ENCODE assay signal across 21 cellular contexts in the genomic region with DNA sequence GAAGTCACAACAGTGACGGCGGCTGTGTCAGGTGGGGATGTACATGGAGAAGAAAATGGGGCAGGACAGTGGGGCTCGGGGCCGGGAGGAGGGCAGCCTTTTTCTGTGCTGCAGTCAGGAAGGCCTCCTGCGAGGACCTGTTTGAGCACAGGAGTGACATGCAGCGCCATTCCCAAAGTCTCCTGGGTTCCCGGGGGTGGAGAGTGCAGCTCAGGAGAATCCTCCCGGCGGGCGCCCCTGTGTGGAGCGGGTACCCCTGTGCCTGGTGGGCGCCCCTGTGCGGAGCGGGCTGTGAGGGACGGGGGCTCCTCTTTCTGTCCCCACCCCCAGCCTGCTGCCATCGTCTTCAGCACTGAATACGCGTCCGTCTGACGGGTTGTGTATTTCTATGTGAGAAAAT.
"Had no signal": no experiment of that assay in that cellular context is flagged by ENCODE, and none has a peak within 500 bp of the region (broad histone marks: within the 10 kb centered on the region; RNA-seq: fewer than 3 reads in every experiment).

No MANE protein-coding gene starts in this region.

- H3K27ac ChIP-seq: coronary artery, hepatocyte, pancreas, psoas muscle, testis, transverse colon, vagina had no signal

- H2AFZ ChIP-seq: hepatocyte had no signal

- H3K9ac ChIP-seq: SK-N-SH had no signal

- H3K36me3 ChIP-seq: gastroesophageal sphincter, pancreas, transverse colon, vagina had no signal

- H3K27me3 ChIP-seq: gastroesophageal sphincter, hepatocyte, pancreas, testis, transverse colon, vagina had no signal

- DNase-seq: activated CD8-positive, alpha-beta memory T cell treated with anti-CD3 and anti-CD28 coated beads, Interleukin-2, amount 50 U/mL, for 48 hours; effector memory CD8-positive, alpha-beta T cell; left cardiac atrium; midbrain; naive thymus-derived CD8-positive, alpha-beta T cell; pancreas; SK-N-SH; stimulated activated naive CD4-positive, alpha-beta T cell treated with Interleukin-2 at 50 U/mL for 16 hours; T-helper 2 cell; testis; transverse colon had no signal

- H3K9me3 Mint-ChIP-seq: activated naive CD4-positive, alpha-beta T cell treated with anti-CD3 and anti-CD28 coated beads, Interleukin-2, amount 50 U/mL, for 24 hours; activated naive CD8-positive, alpha-beta T cell treated with anti-CD3 and anti-CD28 coated beads, Interleukin-2, amount 50 U/mL, for 24 hours; activated T-cell treated with anti-CD3 and anti-CD28 coated beads, Interleukin-2, amount 50 U/mL, for 24 hours; effector memory CD8-positive, alpha-beta T cell; memory B cell; naive thymus-derived CD8-positive, alpha-beta T cell had no signal

- H3K4me3 Mint-ChIP-seq: activated naive CD4-positive, alpha-beta T cell treated with anti-CD3 and anti-CD28 coated beads, Interleukin-2, amount 50 U/mL, for 24 hours; activated naive CD8-positive, alpha-beta T cell treated with anti-CD3 and anti-CD28 coated beads, Interleukin-2, amount 50 U/mL, for 24 hours; activated T-cell treated with anti-CD3 and anti-CD28 coated beads, Interleukin-2, amount 50 U/mL, for 24 hours; effector memory CD8-positive, alpha-beta T cell; memory B cell had no signal

- ATAC-seq: effector memory CD8-positive, alpha-beta T cell; gastroesophageal sphincter; left cardiac atrium had no signal

- H3K36me3 Mint-ChIP-seq: activated naive CD4-positive, alpha-beta T cell treated with anti-CD3 and anti-CD28 coated beads, Interleukin-2, amount 50 U/mL, for 24 hours; memory B cell; naive thymus-derived CD8-positive, alpha-beta T cell had no signal

- H3K9me3 ChIP-seq: gastroesophageal sphincter, pancreas, psoas muscle, SK-N-SH, testis, transverse colon, vagina had no signal

- H3K4me2 ChIP-seq: hepatocyte, SK-N-SH, smooth muscle cell had no signal

- H3K4me3 ChIP-seq: coronary artery, gastroesophageal sphincter, hepatocyte, pancreas, psoas muscle, smooth muscle cell, testis, transverse colon, vagina had no signal

- H3K4me1 ChIP-seq: pancreas, psoas muscle had no signal

- H3K27ac Mint-ChIP-seq: activated naive CD8-positive, alpha-beta T cell treated with anti-CD3 and anti-CD28 coated beads, Interleukin-2, amount 50 U/mL, for 24 hours; activated T-cell treated with anti-CD3 and anti-CD28 coated beads, Interleukin-2, amount 50 U/mL, for 24 hours; memory B cell had no signal

- H3K27me3 Mint-ChIP-seq: activated naive CD4-positive, alpha-beta T cell treated with anti-CD3 and anti-CD28 coated beads, Interleukin-2, amount 50 U/mL, for 24 hours; activated naive CD8-positive, alpha-beta T cell treated with anti-CD3 and anti-CD28 coated beads, Interleukin-2, amount 50 U/mL, for 24 hours; activated T-cell treated with anti-CD3 and anti-CD28 coated beads, Interleukin-2, amount 50 U/mL, for 24 hours; effector memory CD8-positive, alpha-beta T cell; memory B cell; naive thymus-derived CD8-positive, alpha-beta T cell had no signal
